15 cellular contexts compared by ENCODE assay signal in the genomic region with DNA sequence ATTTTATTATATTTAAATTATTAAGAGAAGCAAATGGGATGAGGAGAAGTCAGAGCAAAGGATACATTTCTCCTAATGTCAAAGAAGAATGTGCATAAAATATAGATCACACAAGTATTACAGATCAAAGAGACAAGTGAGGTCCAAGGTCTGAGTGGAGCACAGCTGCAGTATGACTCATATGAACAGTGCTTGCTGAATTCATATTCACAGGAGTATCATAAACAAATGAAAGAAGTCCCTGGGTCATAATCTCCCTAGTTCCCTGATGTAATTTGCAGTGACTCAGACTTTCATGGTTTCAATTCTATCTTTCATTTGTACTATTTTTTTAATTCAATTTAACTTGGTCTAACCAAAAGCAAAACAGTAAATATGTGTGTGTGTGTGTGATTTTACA.
DNase-seq lines count a peak whose midpoint lies in the region; ATAC-seq, FAIRE-seq and TF ChIP-seq lines count a peak whose summit lies in the region.
"Had no signal": no experiment of that assay in that cellular context is flagged by ENCODE, and none has a peak within 500 bp of the region (broad histone marks: within the 10 kb centered on the region; RNA-seq: fewer than 3 reads in every experiment).

No MANE protein-coding gene starts in this region.

- no peaks in the 10 kb centered on the region; the same call in 1 of the 2 replicates for H4K20me1 ChIP-seq in MM.1S (ENCODE audit: insufficient read depth, low read length)

- FAIRE-seq in colon (lab: Jason Lieb, UNC) = peak; percentile 49

- ATAC-seq in mucosa of descending colon (peak; percentile 100), GM19351 (IDR thresholded peaks at IDR 0.05; ENCODE audit: unreplicated experiment) (no peak), GM18502 (IDR thresholded peaks at IDR 0.05; ENCODE audit: poor library complexity, unreplicated experiment) (no peak)
- ATAC-seq: natural killer cell treated with Interleukin-12 subunit alpha and Interleukin-12 subunit beta and Interleukin-15 and Interleukin-18, amount 100 ng/mL, for 72 hours had no signal

- TF ChIP-seq CTCF in MM.1S (IDR thresholded peaks at IDR 0.05; ENCODE audit: low read length) = no peak
- TF ChIP-seq CTCF in mucosa of descending colon (IDR thresholded peaks at IDR 0.05) = no peak

- H3K36me3 ChIP-seq in MM.1S (replicated peaks; ENCODE audit: insufficient read depth, low read length) = no peaks in the 10 kb centered on the region
- no peaks in the 10 kb centered on the region for H3K36me3 ChIP-seq in mucosa of descending colon (ENCODE audit: low read depth)
- H3K36me3 ChIP-seq: ascending aorta, tibial artery had no signal

- H2AFZ ChIP-seq in MM.1S (ENCODE audit: low read length) = no peak overlapping the region

- no peak overlapping the region for H3K4me3 ChIP-seq in MM.1S (ENCODE audit: low read length)
- no peak overlapping the region for H3K4me3 ChIP-seq in mucosa of descending colon
- H3K4me3 ChIP-seq: ascending aorta, tibial artery had no signal

- peak; percentile 92 for DNase-seq in COLO829 (ENCODE audit: low spot score)
- peak; percentile 57 for DNase-seq in MM.1S
- DNase-seq in mucosa of descending colon = peak in 1 of 3 donors; percentile 44
- DNase-seq in 8988T = no peak
- DNase-seq in stimulated activated CD4-positive, alpha-beta T cell treated with anti-CD3 and anti-CD28 coated beads, Interleukin-4, amount 100 ng/mL, for 1 hour = no peak
- DNase-seq: activated CD8-positive, alpha-beta memory T cell treated with anti-CD3 and anti-CD28 coated beads for 24 hours; GOT3; NCI-H2081 treated with DMSO at 0.1 percent for 48 hours; tibial artery had no signal

- H3K4me2 ChIP-seq in MM.1S (ENCODE audit: low read depth, low read length) = no peak overlapping the region

- intact Hi-C loops in mucosa of descending colon (cut with DNase I, micrococcal nuclease) = no loop called here

- H3K9ac ChIP-seq in MM.1S (ENCODE audit: low read length) = no peak overlapping the region

- no peaks in the 10 kb centered on the region for H3K79me2 ChIP-seq in MM.1S (ENCODE audit: low read length)

- H3K4me1 ChIP-seq in MM.1S (ENCODE audit: low read length) = 0 out of 2 replicates have a peak, but pooled peaks cover 6% of the 10 kb centered on the region
- H3K4me1 ChIP-seq in mucosa of descending colon (ENCODE audit: low read depth) = peaks cover 9% of the 10 kb centered on the region
- H3K4me1 ChIP-seq: ascending aorta, tibial artery had no signal

- H3F3A ChIP-seq in MM.1S (ENCODE audit: insufficient read depth, low read length) = no peaks in the 10 kb centered on the region

- no peaks in the 10 kb centered on the region; the same call in 1 of the 2 replicates for H3K9me2 ChIP-seq in MM.1S (replicated peaks; ENCODE audit: insufficient read depth, low read length)

- no peaks in the 10 kb centered on the region for H3K9me3 ChIP-seq in MM.1S (replicated peaks; ENCODE audit: insufficient read depth, low read length)
- H3K9me3 ChIP-seq in mucosa of descending colon = no peaks in the 10 kb centered on the region
- H3K9me3 ChIP-seq: ascending aorta, tibial artery had no signal

- H3K27me3 ChIP-seq in MM.1S (replicated peaks; ENCODE audit: insufficient read depth, low read length) = no peaks in the 10 kb centered on the region
- H3K27me3 ChIP-seq: ascending aorta, tibial artery had no signal

- H3K27ac ChIP-seq in MM.1S (ENCODE audit: low read length) = no peak overlapping the region
- H3K27ac ChIP-seq: ascending aorta, HL-60, tibial artery had no signal

Comparison
In these comparisons a context has a peak if more than half of its experiments do, and no peak if none do; other contexts are left out.
1. DNase-seq: peak in COLO829 (single experiment) and MM.1S (single experiment); none in 8988T (single experiment) and stimulated activated CD4-positive, alpha-beta T cell treated with anti-CD3 and anti-CD28 coated beads, Interleukin-4, amount 100 ng/mL, for 1 hour (single experiment).